ENCODE assay signal across 1 cellular context in the genomic region with DNA sequence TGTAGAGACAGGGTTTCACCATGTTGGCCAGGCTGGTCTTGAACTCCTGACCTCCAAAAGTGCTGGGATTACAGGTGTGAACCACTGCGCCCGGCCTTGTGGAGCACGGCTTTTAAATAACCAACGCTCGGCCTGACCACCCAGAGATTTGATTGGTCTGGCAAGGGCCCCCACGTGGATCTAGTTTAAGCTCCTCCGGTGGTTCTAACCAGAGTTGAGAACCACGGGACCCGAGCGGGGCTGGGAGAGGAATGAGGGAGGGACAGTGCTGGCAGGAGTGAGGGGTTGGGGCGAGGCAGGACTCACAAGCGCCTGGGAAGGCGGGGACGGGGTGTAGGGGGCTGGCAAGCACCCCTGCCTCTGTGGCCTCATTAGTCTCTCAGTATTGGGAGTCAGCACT.
TF ChIP-seq lines count a peak whose summit lies in the region.

No MANE protein-coding gene starts in this region.

TF ChIP-seq in GM23338, 12 proteins besides CTCF, POLR2A, EP300 and RAD21:
- TF ChIP-seq, protein P1, sequence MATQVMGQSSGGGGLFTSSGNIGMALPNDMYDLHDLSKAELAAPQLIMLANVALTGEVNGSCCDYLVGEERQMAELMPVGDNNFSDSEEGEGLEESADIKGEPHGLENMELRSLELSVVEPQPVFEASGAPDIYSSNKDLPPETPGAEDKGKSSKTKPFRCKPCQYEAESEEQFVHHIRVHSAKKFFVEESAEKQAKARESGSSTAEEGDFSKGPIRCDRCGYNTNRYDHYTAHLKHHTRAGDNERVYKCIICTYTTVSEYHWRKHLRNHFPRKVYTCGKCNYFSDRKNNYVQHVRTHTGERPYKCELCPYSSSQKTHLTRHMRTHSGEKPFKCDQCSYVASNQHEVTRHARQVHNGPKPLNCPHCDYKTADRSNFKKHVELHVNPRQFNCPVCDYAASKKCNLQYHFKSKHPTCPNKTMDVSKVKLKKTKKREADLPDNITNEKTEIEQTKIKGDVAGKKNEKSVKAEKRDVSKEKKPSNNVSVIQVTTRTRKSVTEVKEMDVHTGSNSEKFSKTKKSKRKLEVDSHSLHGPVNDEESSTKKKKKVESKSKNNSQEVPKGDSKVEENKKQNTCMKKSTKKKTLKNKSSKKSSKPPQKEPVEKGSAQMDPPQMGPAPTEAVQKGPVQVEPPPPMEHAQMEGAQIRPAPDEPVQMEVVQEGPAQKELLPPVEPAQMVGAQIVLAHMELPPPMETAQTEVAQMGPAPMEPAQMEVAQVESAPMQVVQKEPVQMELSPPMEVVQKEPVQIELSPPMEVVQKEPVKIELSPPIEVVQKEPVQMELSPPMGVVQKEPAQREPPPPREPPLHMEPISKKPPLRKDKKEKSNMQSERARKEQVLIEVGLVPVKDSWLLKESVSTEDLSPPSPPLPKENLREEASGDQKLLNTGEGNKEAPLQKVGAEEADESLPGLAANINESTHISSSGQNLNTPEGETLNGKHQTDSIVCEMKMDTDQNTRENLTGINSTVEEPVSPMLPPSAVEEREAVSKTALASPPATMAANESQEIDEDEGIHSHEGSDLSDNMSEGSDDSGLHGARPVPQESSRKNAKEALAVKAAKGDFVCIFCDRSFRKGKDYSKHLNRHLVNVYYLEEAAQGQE (IDR thresholded peaks at IDR 0.05; ENCODE audit: unreplicated experiment): no peak
- TF ChIP-seq STAT1 (IDR thresholded peaks at IDR 0.05; ENCODE audit: unreplicated experiment) (no peak), CREB1 (CRISPR knock-in tag; IDR thresholded peaks at IDR 0.05; ENCODE audit: low read depth) (no peak)
TF ChIP-seq in GM23338: peak in this region for 0.
